Comparison of ENCODE assay signal across 1 cellular context in genomic region chr5:147740864-147741263, GRCh38.
TF ChIP-seq lines count a peak whose summit lies in the region.

No MANE protein-coding gene starts in this region.

TF ChIP-seq in GM23338, 12 proteins besides CTCF, POLR2A, EP300 and RAD21 (continued from another document):
- TF ChIP-seq ZNF462 (CRISPR knock-in tag; IDR thresholded peaks at IDR 0.05): no peak
- TF ChIP-seq EZH2 (IDR thresholded peaks at IDR 0.05; ENCODE audit: low read depth, unreplicated experiment): no peak
- TF ChIP-seq EZH2phosphoT487 (IDR thresholded peaks at IDR 0.05; ENCODE audit: unreplicated experiment): no peak
- TF ChIP-seq CREB1 (CRISPR knock-in tag; IDR thresholded peaks at IDR 0.05; ENCODE audit: low read depth): no peak
TF ChIP-seq in GM23338: peak in this region for 0.
